ENCODE assay signal across 20 cellular contexts in the genomic region with DNA sequence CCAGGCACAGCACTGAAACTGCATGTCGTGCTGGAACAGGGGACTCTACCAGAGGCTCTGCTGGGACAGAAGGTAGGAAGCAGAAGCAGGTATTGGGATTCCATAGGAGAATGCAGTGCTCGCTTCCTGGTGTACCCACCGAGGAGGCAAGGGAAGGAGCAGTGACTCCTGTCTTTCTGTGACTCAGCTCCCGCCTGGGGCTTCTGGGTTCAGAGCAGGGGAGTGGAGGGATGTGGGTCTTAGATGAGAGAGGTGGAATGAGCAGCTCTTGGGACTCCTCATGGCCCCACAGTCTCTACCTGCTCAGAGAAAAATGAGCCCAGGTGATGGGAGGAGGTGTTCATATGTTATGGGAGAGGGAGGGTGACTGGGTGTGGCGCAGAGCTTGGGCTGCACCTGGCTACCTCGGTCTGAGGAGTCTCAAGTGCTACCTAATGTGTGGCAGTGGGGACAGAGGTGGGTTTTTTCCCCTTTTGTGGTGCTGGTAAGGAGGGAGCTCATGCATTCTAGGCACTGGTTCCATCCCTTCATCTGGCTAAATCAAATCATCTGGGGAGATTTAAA. TPM values are rescaled to one million over a fixed set of nuclear protein-coding genes. Genes with fewer than 3 reads are reported as not detected.
DNase-seq lines count a peak whose midpoint lies in the region; ATAC-seq and TF ChIP-seq lines count a peak whose summit lies in the region.
"Had no signal": no experiment of that assay in that cellular context is flagged by ENCODE, and none has a peak within 500 bp of the region (broad histone marks: within the 10 kb centered on the region; RNA-seq: fewer than 3 reads in every experiment).

No MANE protein-coding gene starts in this region.

- in situ Hi-C loops in GM23248 (cut with MboI) = loop anchor here (10.0 to 25.0 kb wide), 2 partner anchors 279 to 932 kb away; no protein-coding TSS in a partner anchor

- no peak overlapping the region for H3K27ac ChIP-seq in GM23248
- H3K27ac ChIP-seq in RWPE2 (ENCODE audit: poor library complexity, severe bottlenecking) = no peak overlapping the region
- no peak overlapping the region for H3K27ac ChIP-seq in sigmoid colon
- H3K27ac ChIP-seq: suprapubic skin had no signal

- no peak overlapping the region for H3K4me3 ChIP-seq in GM23248
- no peak overlapping the region for H3K4me3 ChIP-seq in RWPE2 (ENCODE audit: severe bottlenecking)
- no peak overlapping the region for H3K4me3 ChIP-seq in sigmoid colon
- H3K4me3 ChIP-seq: K562, MG63, skin epidermis, suprapubic skin had no signal

- peaks cover 80% of the 10 kb centered on the region for H3F3A ChIP-seq in GM23248 (ENCODE audit: insufficient read depth)

- POLR2A ChIA-PET in HEK293T (lab: Yijun Ruan, JAX) = interaction anchor here (1.1 to 1.5 kb wide), 3 partner anchors 15 to 120 kb away, joined by 3 to 4 read pairs (median 3); a partner anchor contains a TSS

- CTCF ChIA-PET in HEK293T (lab: Yijun Ruan, JAX) = interaction anchor here (0.7 to 5.3 kb wide), 5 partner anchors 11 to 136 kb away, joined by 3 to 93 read pairs (median 7); no protein-coding TSS in a partner anchor

- peak; percentile 34; the same call in 2 of the 3 replicates for ATAC-seq in RWPE2 (ENCODE audit: low read depth)
- ATAC-seq in esophagus mucosa = peak; percentile 66
- ATAC-seq in GM21528 (IDR thresholded peaks at IDR 0.05; ENCODE audit: low FRiP score, unreplicated experiment) = no peak
- no peak for ATAC-seq in HG02678 (IDR thresholded peaks at IDR 0.05; ENCODE audit: unreplicated experiment)
- ATAC-seq: activated CD4-positive, alpha-beta T cell treated with anti-CD3 and anti-CD28 coated beads for 36 hours; activated T-cell treated with anti-CD3 and anti-CD28 coated beads, Interleukin-2, amount 50 U/mL, for 4 hours; K562 had no signal

- peaks cover 19% of the 10 kb centered on the region for H3K79me2 ChIP-seq in GM23248 (ENCODE audit: insufficient read depth)

- H2AFZ ChIP-seq in GM23248 = no peak overlapping the region

- TF ChIP-seq EP300 in sigmoid colon (IDR thresholded peaks at IDR 0.05) = no peak

- H3K36me3 ChIP-seq in GM23248 (ENCODE audit: low read depth) (peaks cover 21% of the 10 kb centered on the region; the same call in 1 of the 2 replicates), RWPE2 (ENCODE audit: low read depth) (no peaks in the 10 kb centered on the region), sigmoid colon (no peaks in the 10 kb centered on the region)
- H3K36me3 ChIP-seq: suprapubic skin had no signal

- no peaks in the 10 kb centered on the region for H4K20me1 ChIP-seq in GM23248 (ENCODE audit: insufficient read depth)

- H3K9me2 ChIP-seq in GM23248 (ENCODE audit: insufficient read depth) = no peaks in the 10 kb centered on the region

- H3K27me3 ChIP-seq in GM23248 (replicated peaks; ENCODE audit: insufficient read depth) = no peaks in the 10 kb centered on the region
- H3K27me3 ChIP-seq in RWPE2 (ENCODE audit: insufficient read depth, poor library complexity, severe bottlenecking) = no peaks in the 10 kb centered on the region
- H3K27me3 ChIP-seq in sigmoid colon = no peaks in the 10 kb centered on the region
- H3K27me3 ChIP-seq: MG63, suprapubic skin had no signal

- H3K4me2 ChIP-seq in GM23248 (ENCODE audit: unreplicated experiment) = no peak overlapping the region

- no peak for TF ChIP-seq CTCF in RWPE2 (IDR thresholded peaks at IDR 0.05; ENCODE audit: poor library complexity, severe bottlenecking)
- TF ChIP-seq CTCF in sigmoid colon (IDR thresholded peaks at IDR 0.05) = no peak

- H3K9me3 ChIP-seq in GM23248 (ENCODE audit: low read depth) (no peaks in the 10 kb centered on the region), RWPE2 (ENCODE audit: severe bottlenecking) (no peaks in the 10 kb centered on the region), sigmoid colon (no peaks in the 10 kb centered on the region)
- H3K9me3 ChIP-seq: MG63, suprapubic skin had no signal

- no peak overlapping the region for H3K9ac ChIP-seq in GM23248

- TF ChIP-seq POLR2A in sigmoid colon (IDR thresholded peaks at IDR 0.05) = no peak

- peak; percentile 25 for DNase-seq in GM23248
- no peak for DNase-seq in RWPE2 (ENCODE audit: low spot score)
- peak; percentile 50 for DNase-seq in sigmoid colon
- DNase-seq in HEK293T (ENCODE audit: extremely low spot score) = no peak
- DNase-seq: activated CD4-positive, alpha-beta T cell treated with anti-CD3 and anti-CD28 coated beads for 36 hours; activated naive CD4-positive, alpha-beta T cell treated with Interleukin-2 at 50 U/mL for 16 hours; activated T-cell treated with anti-CD3 and anti-CD28 coated beads, Interleukin-2, amount 50 U/mL, for 4 hours; amygdala; MG63; NCI-H2029 treated with DMSO at 0.1 percent for 48 hours; NCI-H526; occipital lobe; stimulated activated CD4-positive, alpha-beta T cell treated with anti-CD3 and anti-CD28 coated beads, Interleukin-1b, Interleukin-23, amount 100 ng/mL, for 48 hours had no signal

- intact Hi-C loops in sigmoid colon (cut with DNase I) = loop anchor here (5.0 kb wide), 1 partner anchor 282 kb away; no protein-coding TSS in a partner anchor

- 68 to 81% methylated on average over 6 of the region's 6 CpGs for WGBS in GM23248 (ENCODE audit: low coverage in 1 of 2, low lambda C conversion rate in 2 of 2, missing lambda C conversion rate in 2 of 2), 2 experiments
- WGBS in sigmoid colon, 2 donors = 58 to 79% methylated on average over 6 of the region's 6 CpGs

- peaks cover 6% of the 10 kb centered on the region for H3K4me1 ChIP-seq in GM23248 (ENCODE audit: insufficient read depth)
- peaks cover 6% of the 10 kb centered on the region for H3K4me1 ChIP-seq in RWPE2 (ENCODE audit: insufficient read depth, poor library complexity, severe bottlenecking)
- peaks cover 0 to 50% (median 28%) of the 10 kb centered on the region in 4 donors for H3K4me1 ChIP-seq in sigmoid colon

TF ChIP-seq in HEK293T, 16 proteins besides CTCF, POLR2A, EP300 and RAD21:
- no peak for TF ChIP-seq NFRKB (IDR thresholded peaks at IDR 0.05)
- no peak for TF ChIP-seq ARNT (IDR thresholded peaks at IDR 0.05)
- TF ChIP-seq FOXA1 (IDR thresholded peaks at IDR 0.05) = no peak
- TF ChIP-seq ZNF384 (IDR thresholded peaks at IDR 0.05) = no peak
- TF ChIP-seq HDGF (IDR thresholded peaks at IDR 0.05; ENCODE audit: borderline replicate concordance) = no peak
- TF ChIP-seq FOXK2 (IDR thresholded peaks at IDR 0.05) = no peak
- no peak for TF ChIP-seq L3MBTL2 (conservative IDR thresholded peaks at IDR 0.05)
- TF ChIP-seq SP1 (IDR thresholded peaks at IDR 0.05) = no peak
- no peak for TF ChIP-seq BHLHE40 (IDR thresholded peaks at IDR 0.05; ENCODE audit: borderline replicate concordance)
- TF ChIP-seq, protein P1, sequence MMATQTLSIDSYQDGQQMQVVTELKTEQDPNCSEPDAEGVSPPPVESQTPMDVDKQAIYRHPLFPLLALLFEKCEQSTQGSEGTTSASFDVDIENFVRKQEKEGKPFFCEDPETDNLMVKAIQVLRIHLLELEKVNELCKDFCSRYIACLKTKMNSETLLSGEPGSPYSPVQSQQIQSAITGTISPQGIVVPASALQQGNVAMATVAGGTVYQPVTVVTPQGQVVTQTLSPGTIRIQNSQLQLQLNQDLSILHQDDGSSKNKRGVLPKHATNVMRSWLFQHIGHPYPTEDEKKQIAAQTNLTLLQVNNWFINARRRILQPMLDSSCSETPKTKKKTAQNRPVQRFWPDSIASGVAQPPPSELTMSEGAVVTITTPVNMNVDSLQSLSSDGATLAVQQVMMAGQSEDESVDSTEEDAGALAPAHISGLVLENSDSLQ (IDR thresholded peaks at IDR 0.05) = no peak
- TF ChIP-seq FOXM1 (IDR thresholded peaks at IDR 0.05; ENCODE audit: borderline replicate concordance) = no peak
- no peak for TF ChIP-seq CTBP1 (IDR thresholded peaks at IDR 0.05; ENCODE audit: borderline replicate concordance)
- TF ChIP-seq SUZ12 (IDR thresholded peaks at IDR 0.05) = no peak

RNA-seq across cellular contexts. Expression of a gene that starts 26.3 kb away (rescaled TPM):
- 505 and 529 TPM in 2 replicates for total RNA-seq in GM23248 (2014; rRNA removed; shearing (Covaris generic))
- 49.7 and 50.1 TPM in 2 replicates for polyA plus RNA-seq in GM23248 (2016; fragmentation: Nextera tagmentation; extraction: Ambion mirVana)
- total RNA-seq in esophagus mucosa = 9.8 TPM
- 10 to 100 TPM in 3 of 4 donors, 1 to 10 TPM in 1; 8.4 to 72.3 (median 22.1) TPM for total RNA-seq in sigmoid colon
- 1 to 10 TPM in 2 of 3 donors, under 1 TPM in 1; 0.69 to 3.5 (median 1.8) TPM for polyA plus RNA-seq in sigmoid colon
- total RNA-seq: activated CD4-positive, alpha-beta T cell treated with anti-CD3 and anti-CD28 coated beads for 36 hours; HT-29 had no signal

RNA-seq across cellular contexts. Expression of a gene that starts 35.6 kb away (rescaled TPM):
- 18.8 TPM in 2 replicates for total RNA-seq in GM23248 (2014; rRNA removed; shearing (Covaris generic))
- polyA plus RNA-seq in GM23248 (2016; fragmentation: Nextera tagmentation; extraction: Ambion mirVana) (4.2 and 4.9 TPM in 2 replicates), sigmoid colon (10 to 100 TPM; 34.2 to 65.9 (median 41.6) TPM)
- total RNA-seq in esophagus mucosa (50.5 TPM), sigmoid colon (10 to 100 TPM; 25.2 to 29.6 (median 27.9) TPM)

Comparison
In these comparisons a context has a peak if more than half of its experiments do, and no peak if none do; other contexts are left out.
1. DNase-seq: peak in GM23248 (single experiment) and sigmoid colon (single experiment); none in RWPE2 (single experiment) and HEK293T (single experiment).
2. ATAC-seq: peak in RWPE2 (single experiment) and esophagus mucosa (single experiment); none in GM21528 (single experiment) and HG02678 (single experiment).